ENCODE assay signal across 17 cellular contexts in the genomic region with DNA sequence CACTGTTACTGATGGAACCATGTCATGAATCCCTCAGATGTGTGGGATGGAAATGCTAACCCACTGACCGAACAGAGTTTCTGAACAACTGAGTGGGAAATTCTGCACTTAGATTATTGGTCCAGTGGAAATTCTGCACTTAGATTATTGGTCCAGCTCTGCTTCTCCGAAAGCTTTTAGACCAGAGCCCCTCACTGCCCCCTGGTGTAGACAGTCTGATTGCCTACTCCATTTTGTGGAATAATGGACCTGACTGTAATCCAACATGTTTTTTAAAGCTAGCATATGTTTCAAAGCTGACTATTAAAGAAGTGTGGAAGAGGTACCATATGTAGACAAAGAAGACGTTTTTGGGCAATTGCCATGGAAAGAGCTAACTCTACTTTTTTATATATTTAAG. TPM values are rescaled to one million over a fixed set of nuclear protein-coding genes. Genes with fewer than 3 reads are reported as not detected.
DNase-seq lines count a peak whose midpoint lies in the region; ATAC-seq, FAIRE-seq and TF ChIP-seq lines count a peak whose summit lies in the region.
"Had no signal": no experiment of that assay in that cellular context is flagged by ENCODE, and none has a peak within 500 bp of the region (broad histone marks: within the 10 kb centered on the region; RNA-seq: fewer than 3 reads in every experiment).

No MANE protein-coding gene starts in this region.

- POLR2A ChIA-PET in naive thymus-derived CD4-positive, alpha-beta T cell (lab: Charles Lee), result no interaction called here

- TF ChIP-seq CTCF in HFF-Myc (IDR thresholded peaks at IDR 0.05; ENCODE audit: low read depth, low read length, missing control alignments) (peak; percentile 48), astrocyte of the spinal cord (IDR thresholded peaks at IDR 0.05; ENCODE audit: low read depth, low read length) (peak; percentile 43), neural crest cell (conservative IDR thresholded peaks at IDR 0.05) (peak; percentile 41)

- no peaks in the 10 kb centered on the region for H3K27me3 ChIP-seq in naive thymus-derived CD4-positive, alpha-beta T cell (ENCODE audit: control insufficient read depth in 2 of 2, insufficient read depth in 2 of 2, low read length in 2 of 2)
- H3K27me3 ChIP-seq: tibial artery had no signal

- intact Hi-C loops in naive thymus-derived CD4-positive, alpha-beta T cell (cut with micrococcal nuclease), result no loop called here

- DNase-seq in DMS 273 (lab: John Stamatoyannopoulos, UW; ENCODE audit: unreplicated experiment), result peak; percentile 49
- DNase-seq in DMS 273 treated with DMSO at 0.1 percent for 48 hours (lab: John Stamatoyannopoulos, UW), result no peak
- DNase-seq in HFF-Myc (ENCODE audit: extremely low read depth, low read depth), result no peak
- DNase-seq in astrocyte of the spinal cord (ENCODE audit: low read depth, low spot score), result no peak
- no peak for DNase-seq in neural crest cell (ENCODE audit: low read depth, low spot score)
- no peak for DNase-seq in urothelium cell line (ENCODE audit: low spot score)
- no peak for DNase-seq in activated effector memory CD4-positive, alpha-beta T cell treated with Interleukin-2 at 50 U/mL for 16 hours
- DNase-seq in naive thymus-derived CD4-positive, alpha-beta T cell, result no peak
- DNase-seq: 8988T; activated CD4-positive, alpha-beta T cell treated with anti-CD3 and anti-CD28 coated beads, Interleukin-2, amount 10 ng/mL, durations not matched to agents 24 days and 14 days; naive thymus-derived CD8-positive, alpha-beta T cell; NCI-H1092 treated with DMSO at 0.1 percent for 48 hours; NCI-H510A treated with DMSO at 0.1 percent for 48 hours; tibial artery had no signal

- no peak overlapping the region for H3K27ac ChIP-seq in naive thymus-derived CD4-positive, alpha-beta T cell (ENCODE audit: low read depth, low read length)
- H3K27ac ChIP-seq: SK-N-MC, skin epidermis, tibial artery had no signal

- no peaks in the 10 kb centered on the region for H3K4me1 ChIP-seq in naive thymus-derived CD4-positive, alpha-beta T cell (ENCODE audit: control insufficient read depth in 2 of 2, insufficient read depth in 2 of 2, low read length in 2 of 2)

- H3K4me3 Mint-ChIP-seq in neural crest cell, result no peak overlapping the region
- H3K4me3 Mint-ChIP-seq in naive thymus-derived CD4-positive, alpha-beta T cell, result no peak overlapping the region
- H3K4me3 Mint-ChIP-seq: activated CD4-positive, alpha-beta T cell treated with anti-CD3 and anti-CD28 coated beads, Interleukin-2, amount 10 ng/mL, durations not matched to agents 24 days and 14 days; central memory CD8-positive, alpha-beta T cell; naive thymus-derived CD8-positive, alpha-beta T cell had no signal

- H3K4me1 Mint-ChIP-seq in neural crest cell, result peaks cover 26% of the 10 kb centered on the region
- no peaks in the 10 kb centered on the region for H3K4me1 Mint-ChIP-seq in naive thymus-derived CD4-positive, alpha-beta T cell
- H3K4me1 Mint-ChIP-seq: activated CD4-positive, alpha-beta T cell treated with anti-CD3 and anti-CD28 coated beads, Interleukin-2, amount 10 ng/mL, durations not matched to agents 24 days and 14 days; central memory CD8-positive, alpha-beta T cell; naive thymus-derived CD8-positive, alpha-beta T cell had no signal

- CTCF ChIA-PET in naive thymus-derived CD4-positive, alpha-beta T cell (lab: Charles Lee), result no interaction called here

- H3K9me3 ChIP-seq in naive thymus-derived CD4-positive, alpha-beta T cell (ENCODE audit: control insufficient read depth in 2 of 3, low read length in 3 of 3), result no peaks in the 10 kb centered on the region
- H3K9me3 ChIP-seq: tibial artery had no signal

- ATAC-seq in naive thymus-derived CD4-positive, alpha-beta T cell, result no peak
- ATAC-seq: naive thymus-derived CD8-positive, alpha-beta T cell had no signal

- H3K36me3 Mint-ChIP-seq in neural crest cell (ENCODE audit: low read depth), result no peaks in the 10 kb centered on the region
- H3K36me3 Mint-ChIP-seq in naive thymus-derived CD4-positive, alpha-beta T cell, result no peaks in the 10 kb centered on the region
- H3K36me3 Mint-ChIP-seq: naive thymus-derived CD8-positive, alpha-beta T cell had no signal

- H3K4me3 ChIP-seq in HFF-Myc (replicated peaks; ENCODE audit: low read depth, low read length) (no peak overlapping the region), astrocyte of the spinal cord (ENCODE audit: low read depth, low read length) (no peak overlapping the region)
- H3K4me3 ChIP-seq in naive thymus-derived CD4-positive, alpha-beta T cell (ENCODE audit: low read length), result no peak overlapping the region
- H3K4me3 ChIP-seq: SK-N-MC, skin epidermis, tibial artery had no signal

- H3K27ac Mint-ChIP-seq in neural crest cell (ENCODE audit: unreplicated experiment), result no peak overlapping the region
- H3K27ac Mint-ChIP-seq in naive thymus-derived CD4-positive, alpha-beta T cell, result no peak overlapping the region
- H3K27ac Mint-ChIP-seq: activated CD4-positive, alpha-beta T cell treated with anti-CD3 and anti-CD28 coated beads, Interleukin-2, amount 10 ng/mL, durations not matched to agents 24 days and 14 days; naive thymus-derived CD8-positive, alpha-beta T cell had no signal

- no peaks in the 10 kb centered on the region for H3K36me3 ChIP-seq in naive thymus-derived CD4-positive, alpha-beta T cell (ENCODE audit: control insufficient read depth in 2 of 3, insufficient read depth in 3 of 3, low read length in 3 of 3)
- H3K36me3 ChIP-seq: tibial artery had no signal

- peaks cover 8% of the 10 kb centered on the region for H3K9me3 Mint-ChIP-seq in neural crest cell
- H3K9me3 Mint-ChIP-seq in naive thymus-derived CD4-positive, alpha-beta T cell, result no peaks in the 10 kb centered on the region
- H3K9me3 Mint-ChIP-seq: activated CD4-positive, alpha-beta T cell treated with anti-CD3 and anti-CD28 coated beads, Interleukin-2, amount 10 ng/mL, durations not matched to agents 24 days and 14 days; central memory CD8-positive, alpha-beta T cell; naive thymus-derived CD8-positive, alpha-beta T cell had no signal

- H3K27me3 Mint-ChIP-seq in neural crest cell (ENCODE audit: low read depth), result no peaks in the 10 kb centered on the region
- H3K27me3 Mint-ChIP-seq in naive thymus-derived CD4-positive, alpha-beta T cell, result no peaks in the 10 kb centered on the region
- H3K27me3 Mint-ChIP-seq: activated CD4-positive, alpha-beta T cell treated with anti-CD3 and anti-CD28 coated beads, Interleukin-2, amount 10 ng/mL, durations not matched to agents 24 days and 14 days; central memory CD8-positive, alpha-beta T cell; naive thymus-derived CD8-positive, alpha-beta T cell had no signal

- in situ Hi-C loops in astrocyte of the spinal cord (cut with HindIII; ENCODE audit: low sequenced_read_pairs), result no loop called here

- no peak for FAIRE-seq in urothelium cell line (lab: Jason Lieb, UNC)

RNA-seq across cellular contexts. Expression of a gene that starts 50.3 kb away (rescaled TPM):
- 16.1 and 18.7 TPM in 2 replicates for total RNA-seq in neural crest cell
- total RNA-seq in naive thymus-derived CD4-positive, alpha-beta T cell, result not detected
- not detected for polyA plus RNA-seq in naive thymus-derived CD4-positive, alpha-beta T cell
- total RNA-seq: activated CD4-positive, alpha-beta T cell treated with anti-CD3 and anti-CD28 coated beads, Interleukin-2, amount 10 ng/mL, durations not matched to agents 24 days and 14 days had no signal
- polyA plus RNA-seq: naive thymus-derived CD8-positive, alpha-beta T cell had no signal

Comparison
In these comparisons a context has a peak if more than half of its experiments do, and no peak if none do; other contexts are left out.
1. RNA of a gene that starts 50.3 kb away (total RNA-seq): 16.1 to 18.7 TPM in neural crest cell; not detected in naive thymus-derived CD4-positive, alpha-beta T cell; every median in the first group is over 10 times any median in the second.
2. Peak in every context shown above with its lines, with median percentiles within 50 percentile points of each other: CTCF ChIP-seq.